In genomic region chr12:55355333-55355732, GRCh38 we compare ENCODE assay signal across 22 cellular contexts. TPM values are rescaled to one million over a fixed set of nuclear protein-coding genes. Genes with fewer than 3 reads are reported as not detected.
"Had no signal": no experiment of that assay in that cellular context is flagged by ENCODE, and none has a peak within 500 bp of the region (broad histone marks: within the 10 kb centered on the region; RNA-seq: fewer than 3 reads in every experiment).

No MANE protein-coding gene starts in this region.

RNA-seq across cellular contexts. Expression of gene OR6C75, which starts 7.4 kb away (rescaled TPM):
- total RNA-seq: activated B cell treated with CpG ODN at 0.5 μM for 24 hours; activated CD4-positive, alpha-beta memory T cell treated with anti-CD3 and anti-CD28 coated beads for 36 hours; activated CD4-positive, alpha-beta T cell treated with anti-CD3 and anti-CD28 coated beads, Interleukin-2, amount 10 ng/mL, durations not matched to agents 24 days and 14 days; activated CD8-positive, alpha-beta memory T cell treated with anti-CD3 and anti-CD28 coated beads for 36 hours; activated CD8-positive, alpha-beta T cell treated with anti-CD3 and anti-CD28 coated beads for 36 hours; activated naive CD4-positive, alpha-beta T cell treated with anti-CD3 and anti-CD28 coated beads for 36 hours; activated naive CD4-positive, alpha-beta T cell treated with anti-CD3 and anti-CD28 coated beads, Interleukin-2, amount 50 U/mL, for 72 hours; activated naive CD8-positive, alpha-beta T cell treated with anti-CD3 and anti-CD28 coated beads for 36 hours; activated T-cell treated with anti-CD3 and anti-CD28 coated beads, Interleukin-2, amount 50 U/mL, for 4 hours; activated T-cell treated with anti-CD3 and anti-CD28 coated beads, Interleukin-2, amount 50 U/mL, for 72 hours; activated T-helper 1 cell treated with anti-CD3 and anti-CD28 coated beads, Interleukin-12 subunit alpha, Interleukin-12 subunit beta, Interleukin-2, Interleukin-4 antibody, amounts not matched to agents 30 ng/mL and 10 ng/mL and 1 ng/mL, durations not matched to agents 14 hours and 24 hours and 36 hours; activated T-helper 17 cell treated with anti-CD3 and anti-CD28 coated beads, Interleukin-2, amount 50 U/mL, for 72 hours; adrenal gland; aorta; astrocyte; body of pancreas; breast epithelium; cardiac septum; T-cell; T-helper 1 cell treated with Interleukin-12 subunit alpha and Interleukin-12 subunit beta and Interleukin-4 antibody, amounts not matched to agents 30 ng/mL and 1 ng/mL, for 36 hours; T-helper 17 cell; T-helper 2 cell treated with Interferon-gamma antibody and Interleukin-4, amounts not matched to agents 100 ng/mL and 5 ng/mL, for 36 hours had no signal
- polyA plus RNA-seq: adrenal gland, aorta had no signal

RNA-seq across cellular contexts. Expression of gene OR6C3, which starts 24.8 kb away (rescaled TPM):
- total RNA-seq: activated B cell treated with CpG ODN at 0.5 μM for 24 hours; activated CD4-positive, alpha-beta memory T cell treated with anti-CD3 and anti-CD28 coated beads for 36 hours; activated CD4-positive, alpha-beta T cell treated with anti-CD3 and anti-CD28 coated beads, Interleukin-2, amount 10 ng/mL, durations not matched to agents 24 days and 14 days; activated CD8-positive, alpha-beta memory T cell treated with anti-CD3 and anti-CD28 coated beads for 36 hours; activated CD8-positive, alpha-beta T cell treated with anti-CD3 and anti-CD28 coated beads for 36 hours; activated naive CD4-positive, alpha-beta T cell treated with anti-CD3 and anti-CD28 coated beads for 36 hours; activated naive CD4-positive, alpha-beta T cell treated with anti-CD3 and anti-CD28 coated beads, Interleukin-2, amount 50 U/mL, for 72 hours; activated naive CD8-positive, alpha-beta T cell treated with anti-CD3 and anti-CD28 coated beads for 36 hours; activated T-cell treated with anti-CD3 and anti-CD28 coated beads, Interleukin-2, amount 50 U/mL, for 4 hours; activated T-cell treated with anti-CD3 and anti-CD28 coated beads, Interleukin-2, amount 50 U/mL, for 72 hours; activated T-helper 1 cell treated with anti-CD3 and anti-CD28 coated beads, Interleukin-12 subunit alpha, Interleukin-12 subunit beta, Interleukin-2, Interleukin-4 antibody, amounts not matched to agents 30 ng/mL and 10 ng/mL and 1 ng/mL, durations not matched to agents 14 hours and 24 hours and 36 hours; activated T-helper 17 cell treated with anti-CD3 and anti-CD28 coated beads, Interleukin-2, amount 50 U/mL, for 72 hours; adrenal gland; aorta; astrocyte; body of pancreas; breast epithelium; cardiac septum; T-cell; T-helper 1 cell treated with Interleukin-12 subunit alpha and Interleukin-12 subunit beta and Interleukin-4 antibody, amounts not matched to agents 30 ng/mL and 1 ng/mL, for 36 hours; T-helper 17 cell; T-helper 2 cell treated with Interferon-gamma antibody and Interleukin-4, amounts not matched to agents 100 ng/mL and 5 ng/mL, for 36 hours had no signal
- polyA plus RNA-seq: adrenal gland, aorta had no signal

RNA-seq across cellular contexts. Expression of gene OR6C1, which starts 41.2 kb away (rescaled TPM):
- total RNA-seq: activated B cell treated with CpG ODN at 0.5 μM for 24 hours; activated CD4-positive, alpha-beta memory T cell treated with anti-CD3 and anti-CD28 coated beads for 36 hours; activated CD4-positive, alpha-beta T cell treated with anti-CD3 and anti-CD28 coated beads, Interleukin-2, amount 10 ng/mL, durations not matched to agents 24 days and 14 days; activated CD8-positive, alpha-beta memory T cell treated with anti-CD3 and anti-CD28 coated beads for 36 hours; activated CD8-positive, alpha-beta T cell treated with anti-CD3 and anti-CD28 coated beads for 36 hours; activated naive CD4-positive, alpha-beta T cell treated with anti-CD3 and anti-CD28 coated beads for 36 hours; activated naive CD4-positive, alpha-beta T cell treated with anti-CD3 and anti-CD28 coated beads, Interleukin-2, amount 50 U/mL, for 72 hours; activated naive CD8-positive, alpha-beta T cell treated with anti-CD3 and anti-CD28 coated beads for 36 hours; activated T-cell treated with anti-CD3 and anti-CD28 coated beads, Interleukin-2, amount 50 U/mL, for 4 hours; activated T-cell treated with anti-CD3 and anti-CD28 coated beads, Interleukin-2, amount 50 U/mL, for 72 hours; activated T-helper 1 cell treated with anti-CD3 and anti-CD28 coated beads, Interleukin-12 subunit alpha, Interleukin-12 subunit beta, Interleukin-2, Interleukin-4 antibody, amounts not matched to agents 30 ng/mL and 10 ng/mL and 1 ng/mL, durations not matched to agents 14 hours and 24 hours and 36 hours; activated T-helper 17 cell treated with anti-CD3 and anti-CD28 coated beads, Interleukin-2, amount 50 U/mL, for 72 hours; adrenal gland; aorta; astrocyte; body of pancreas; breast epithelium; cardiac septum; T-cell; T-helper 1 cell treated with Interleukin-12 subunit alpha and Interleukin-12 subunit beta and Interleukin-4 antibody, amounts not matched to agents 30 ng/mL and 1 ng/mL, for 36 hours; T-helper 17 cell; T-helper 2 cell treated with Interferon-gamma antibody and Interleukin-4, amounts not matched to agents 100 ng/mL and 5 ng/mL, for 36 hours had no signal
- polyA plus RNA-seq: adrenal gland, aorta had no signal

RNA-seq across cellular contexts. Expression of gene OR6C65, which starts 45.0 kb away (rescaled TPM):
- total RNA-seq: activated B cell treated with CpG ODN at 0.5 μM for 24 hours; activated CD4-positive, alpha-beta memory T cell treated with anti-CD3 and anti-CD28 coated beads for 36 hours; activated CD4-positive, alpha-beta T cell treated with anti-CD3 and anti-CD28 coated beads, Interleukin-2, amount 10 ng/mL, durations not matched to agents 24 days and 14 days; activated CD8-positive, alpha-beta memory T cell treated with anti-CD3 and anti-CD28 coated beads for 36 hours; activated CD8-positive, alpha-beta T cell treated with anti-CD3 and anti-CD28 coated beads for 36 hours; activated naive CD4-positive, alpha-beta T cell treated with anti-CD3 and anti-CD28 coated beads for 36 hours; activated naive CD4-positive, alpha-beta T cell treated with anti-CD3 and anti-CD28 coated beads, Interleukin-2, amount 50 U/mL, for 72 hours; activated naive CD8-positive, alpha-beta T cell treated with anti-CD3 and anti-CD28 coated beads for 36 hours; activated T-cell treated with anti-CD3 and anti-CD28 coated beads, Interleukin-2, amount 50 U/mL, for 4 hours; activated T-cell treated with anti-CD3 and anti-CD28 coated beads, Interleukin-2, amount 50 U/mL, for 72 hours; activated T-helper 1 cell treated with anti-CD3 and anti-CD28 coated beads, Interleukin-12 subunit alpha, Interleukin-12 subunit beta, Interleukin-2, Interleukin-4 antibody, amounts not matched to agents 30 ng/mL and 10 ng/mL and 1 ng/mL, durations not matched to agents 14 hours and 24 hours and 36 hours; activated T-helper 17 cell treated with anti-CD3 and anti-CD28 coated beads, Interleukin-2, amount 50 U/mL, for 72 hours; adrenal gland; aorta; astrocyte; body of pancreas; breast epithelium; cardiac septum; T-cell; T-helper 1 cell treated with Interleukin-12 subunit alpha and Interleukin-12 subunit beta and Interleukin-4 antibody, amounts not matched to agents 30 ng/mL and 1 ng/mL, for 36 hours; T-helper 17 cell; T-helper 2 cell treated with Interferon-gamma antibody and Interleukin-4, amounts not matched to agents 100 ng/mL and 5 ng/mL, for 36 hours had no signal
- polyA plus RNA-seq: adrenal gland, aorta had no signal

RNA-seq across cellular contexts. Expression of gene OR6C6, which starts 59.0 kb away (rescaled TPM):
- total RNA-seq: activated B cell treated with CpG ODN at 0.5 μM for 24 hours; activated CD4-positive, alpha-beta memory T cell treated with anti-CD3 and anti-CD28 coated beads for 36 hours; activated CD4-positive, alpha-beta T cell treated with anti-CD3 and anti-CD28 coated beads, Interleukin-2, amount 10 ng/mL, durations not matched to agents 24 days and 14 days; activated CD8-positive, alpha-beta memory T cell treated with anti-CD3 and anti-CD28 coated beads for 36 hours; activated CD8-positive, alpha-beta T cell treated with anti-CD3 and anti-CD28 coated beads for 36 hours; activated naive CD4-positive, alpha-beta T cell treated with anti-CD3 and anti-CD28 coated beads for 36 hours; activated naive CD4-positive, alpha-beta T cell treated with anti-CD3 and anti-CD28 coated beads, Interleukin-2, amount 50 U/mL, for 72 hours; activated naive CD8-positive, alpha-beta T cell treated with anti-CD3 and anti-CD28 coated beads for 36 hours; activated T-cell treated with anti-CD3 and anti-CD28 coated beads, Interleukin-2, amount 50 U/mL, for 4 hours; activated T-cell treated with anti-CD3 and anti-CD28 coated beads, Interleukin-2, amount 50 U/mL, for 72 hours; activated T-helper 1 cell treated with anti-CD3 and anti-CD28 coated beads, Interleukin-12 subunit alpha, Interleukin-12 subunit beta, Interleukin-2, Interleukin-4 antibody, amounts not matched to agents 30 ng/mL and 10 ng/mL and 1 ng/mL, durations not matched to agents 14 hours and 24 hours and 36 hours; activated T-helper 17 cell treated with anti-CD3 and anti-CD28 coated beads, Interleukin-2, amount 50 U/mL, for 72 hours; adrenal gland; aorta; astrocyte; body of pancreas; breast epithelium; cardiac septum; T-cell; T-helper 1 cell treated with Interleukin-12 subunit alpha and Interleukin-12 subunit beta and Interleukin-4 antibody, amounts not matched to agents 30 ng/mL and 1 ng/mL, for 36 hours; T-helper 17 cell; T-helper 2 cell treated with Interferon-gamma antibody and Interleukin-4, amounts not matched to agents 100 ng/mL and 5 ng/mL, for 36 hours had no signal
- polyA plus RNA-seq: adrenal gland, aorta had no signal
